ENCODE assay signal across 9 cellular contexts in the genomic region with DNA sequence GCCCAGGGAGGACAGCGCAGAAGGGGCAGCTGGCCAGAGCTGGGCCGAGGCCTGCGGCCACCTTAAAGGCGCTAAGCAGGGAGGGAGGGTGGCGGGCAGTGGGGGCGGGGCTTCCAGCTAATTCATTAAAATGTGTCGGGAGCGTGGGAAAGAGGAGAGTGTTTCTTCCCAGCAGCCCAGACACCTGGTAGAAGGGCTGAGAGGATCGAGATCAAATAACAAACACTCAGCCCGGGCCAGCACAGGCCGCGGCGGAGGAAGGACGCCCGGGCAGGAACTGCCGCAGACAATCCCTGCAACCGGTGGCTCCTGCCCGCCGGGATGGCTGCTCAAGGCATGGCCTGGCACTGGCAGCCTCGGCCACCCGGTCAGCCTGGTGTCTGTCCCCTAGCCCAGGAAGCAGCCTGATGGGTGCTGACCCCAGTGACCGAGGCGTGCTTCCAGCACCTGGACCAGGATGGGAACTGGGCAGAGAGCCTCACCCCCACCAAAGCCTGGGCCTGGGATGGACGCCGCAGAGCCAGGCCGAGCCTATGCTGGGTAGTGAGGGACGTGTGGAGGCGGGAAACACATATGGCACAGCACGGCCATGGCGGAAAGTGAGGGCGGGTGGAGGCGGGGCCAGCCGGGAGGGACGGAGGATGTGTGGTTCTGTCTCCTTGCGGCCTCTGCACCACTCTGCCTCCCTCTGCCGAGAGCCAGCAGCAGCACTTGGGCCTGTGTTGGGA. TPM values are rescaled to one million over a fixed set of nuclear protein-coding genes. Genes with fewer than 3 reads are reported as not detected.
DNase-seq lines count a peak whose midpoint lies in the region; ATAC-seq and TF ChIP-seq lines count a peak whose summit lies in the region.
"Had no signal": no experiment of that assay in that cellular context is flagged by ENCODE, and none has a peak within 500 bp of the region (broad histone marks: within the 10 kb centered on the region; RNA-seq: fewer than 3 reads in every experiment).

No MANE protein-coding gene starts in this region.

- peaks cover 53% of the 10 kb centered on the region for H3K4me1 Mint-ChIP-seq in dendritic cell treated with granulocyte-macrophage colony-stimulating factor and Interleukin-4, amounts not matched to agents 40 ng/mL and 50 ng/mL, for 4 days (ENCODE audit: low read depth)

- no peaks in the 10 kb centered on the region for H3K9me3 Mint-ChIP-seq in dendritic cell treated with granulocyte-macrophage colony-stimulating factor and Interleukin-4, amounts not matched to agents 40 ng/mL and 50 ng/mL, for 4 days
- H3K9me3 Mint-ChIP-seq: CD8-positive, alpha-beta memory T cell had no signal

- intact Hi-C loops in dendritic cell treated with granulocyte-macrophage colony-stimulating factor and Interleukin-4, amounts not matched to agents 40 ng/mL and 50 ng/mL, for 4 days (cut with micrococcal nuclease): no loop called here
- intact Hi-C loops in mucosa of descending colon (cut with DNase I, micrococcal nuclease): no loop called here

- no peak overlapping the region for H3K4me3 ChIP-seq in mucosa of descending colon
- peak overlapping the region in 3 of 5 donors; percentile 39 to 49 (median 41) for H3K4me3 ChIP-seq in subcutaneous abdominal adipose tissue (ENCODE audit: low read depth in 1 of 5, low read length in 5 of 5)

- H3K36me3 Mint-ChIP-seq in dendritic cell treated with granulocyte-macrophage colony-stimulating factor and Interleukin-4, amounts not matched to agents 40 ng/mL and 50 ng/mL, for 4 days (ENCODE audit: low read depth): no peaks in the 10 kb centered on the region
- H3K36me3 Mint-ChIP-seq: CD8-positive, alpha-beta memory T cell had no signal

- TF ChIP-seq CTCF in mucosa of descending colon (IDR thresholded peaks at IDR 0.05): no peak

- H3K9ac ChIP-seq in subcutaneous abdominal adipose tissue (ENCODE audit: low read length in 5 of 5): peak overlapping the region in 1 of 5 donors; percentile 2

- H3K9me3 ChIP-seq in mucosa of descending colon (no peaks in the 10 kb centered on the region), subcutaneous abdominal adipose tissue (ENCODE audit: control insufficient read depth in 5 of 5, low read length in 5 of 5) (no peaks in the 10 kb centered on the region)

- H3K27me3 ChIP-seq in subcutaneous abdominal adipose tissue (ENCODE audit: control insufficient read depth in 5 of 5, insufficient read depth in 4 of 5, low read length in 5 of 5): peaks cover 16 to 56% (median 53%) of the 10 kb centered on the region in 5 donors

- peak; percentile 61 for DNase-seq in activated gamma-delta T cell treated with Interleukin-2 at 50 U/mL for 16 hours
- no peak for DNase-seq in activated gamma-delta T cell (lab: John Stamatoyannopoulos, UW)
- peak; percentile 62 for DNase-seq in activated CD4-positive, CD25-positive, alpha-beta regulatory T cell treated with anti-CD3 and anti-CD28 coated beads, Interleukin-2, amount 50 U/mL, for 72 hours
- peak; percentile 89 to 91 (median 90) for DNase-seq in mucosa of descending colon

- no peaks in the 10 kb centered on the region for H3K36me3 ChIP-seq in mucosa of descending colon (ENCODE audit: low read depth)
- H3K36me3 ChIP-seq in subcutaneous abdominal adipose tissue (ENCODE audit: control insufficient read depth in 5 of 5, insufficient read depth in 5 of 5, low read length in 5 of 5): no peaks in the 10 kb centered on the region

- no peak overlapping the region for H3K4me3 Mint-ChIP-seq in dendritic cell treated with granulocyte-macrophage colony-stimulating factor and Interleukin-4, amounts not matched to agents 40 ng/mL and 50 ng/mL, for 4 days

- H3K27me3 Mint-ChIP-seq in dendritic cell treated with granulocyte-macrophage colony-stimulating factor and Interleukin-4, amounts not matched to agents 40 ng/mL and 50 ng/mL, for 4 days: peaks cover 68% of the 10 kb centered on the region

- peaks cover 60% of the 10 kb centered on the region for H3K4me1 ChIP-seq in mucosa of descending colon (ENCODE audit: low read depth)
- H3K4me1 ChIP-seq in subcutaneous abdominal adipose tissue (ENCODE audit: control insufficient read depth in 5 of 5, insufficient read depth in 5 of 5, low read length in 5 of 5): peaks cover 5 to 66% (median 54%) of the 10 kb centered on the region in 5 donors

- peak overlapping the region; percentile 32 for H3K27ac Mint-ChIP-seq in dendritic cell treated with granulocyte-macrophage colony-stimulating factor and Interleukin-4, amounts not matched to agents 40 ng/mL and 50 ng/mL, for 4 days
- H3K27ac Mint-ChIP-seq: CD8-positive, alpha-beta memory T cell had no signal

- peak; percentile 58 for ATAC-seq in mucosa of descending colon
- no peak for ATAC-seq in GM18868 (IDR thresholded peaks at IDR 0.05; ENCODE audit: unreplicated experiment)
- no peak for ATAC-seq in HG03565 (IDR thresholded peaks at IDR 0.05; ENCODE audit: unreplicated experiment)

- peak overlapping the region; percentile 54 for H3K27ac ChIP-seq in subcutaneous abdominal adipose tissue (ENCODE audit: low read depth, low read length)

RNA-seq across cellular contexts. Expression of a gene that starts 3.2 kb away (rescaled TPM):
- 100 to 1,000 TPM in 2 of 3 donors, 10 to 100 TPM in 1; 61.4 to 171 (median 146) TPM for total RNA-seq in mucosa of descending colon

RNA-seq across cellular contexts. Expression of a gene that starts 27.7 kb away (rescaled TPM):
- 10 to 100 TPM; 23.3 to 48.6 (median 45.3) TPM for total RNA-seq in mucosa of descending colon

RNA-seq across cellular contexts. Expression of a gene that starts 50.1 kb away (rescaled TPM):
- total RNA-seq in mucosa of descending colon: 10 to 100 TPM; 52.9 to 66.2 (median 60.5) TPM

RNA-seq across cellular contexts. Expression of a gene that starts 54.1 kb away (rescaled TPM):
- total RNA-seq in mucosa of descending colon: not detected
